ENCODE assay signal across 9 cellular contexts in genomic region chr16:84277244-84277823, GRCh38. TPM values are rescaled to one million over a fixed set of nuclear protein-coding genes. Genes with fewer than 3 reads are reported as not detected.
DNase-seq lines count a peak whose midpoint lies in the region; ATAC-seq, FAIRE-seq and TF ChIP-seq lines count a peak whose summit lies in the region.
"Had no signal": no experiment of that assay in that cellular context is flagged by ENCODE, and none has a peak within 500 bp of the region (broad histone marks: within the 10 kb centered on the region; RNA-seq: fewer than 3 reads in every experiment).

No MANE protein-coding gene starts in this region.

- H3K9me3 Mint-ChIP-seq in nephron progenitor cell: no peaks in the 10 kb centered on the region
- H3K9me3 Mint-ChIP-seq: stimulated activated naive CD8-positive, alpha-beta T cell treated with anti-CD3 and anti-CD28 coated beads, Interleukin-15, Interleukin-2, amounts not matched to agents 100 ng/mL and 50 ng/mL, for 24 hours had no signal

- peaks cover 32% of the 10 kb centered on the region for H3K27me3 Mint-ChIP-seq in nephron progenitor cell (ENCODE audit: low read depth, poor library complexity)

- no peaks in the 10 kb centered on the region for H3K36me3 Mint-ChIP-seq in nephron progenitor cell (ENCODE audit: low read depth)

- H3K4me1 Mint-ChIP-seq in nephron progenitor cell: peaks cover 33% of the 10 kb centered on the region

- ATAC-seq in esophagus mucosa (peak; percentile 73), GM21390 (IDR thresholded peaks at IDR 0.05; ENCODE audit: unreplicated experiment) (no peak)
- ATAC-seq in stimulated activated naive CD8-positive, alpha-beta T cell treated with anti-CD3 and anti-CD28 coated beads, Interleukin-15, Interleukin-2, amounts not matched to agents 100 U/mL and 50 U/mL, for 24 hours: no peak

- DNase-seq in AG08396 (ENCODE audit: low spot score): peak; percentile 53
- DNase-seq in GM19239 (ENCODE audit: insufficient read length, low spot score): peak; percentile 42
- DNase-seq in NOMO-1 treated with DMSO at 0.1 percent for 48 hours (lab: John Stamatoyannopoulos, UW; ENCODE audit: unreplicated experiment): peak; percentile 45
- DNase-seq in activated T-cell treated with anti-CD3 and anti-CD28 coated beads for 1 hour (ENCODE audit: low read depth): peak; percentile 72
- DNase-seq in nephron progenitor cell: peak; percentile 84
- DNase-seq in stimulated activated naive CD8-positive, alpha-beta T cell treated with anti-CD3 and anti-CD28 coated beads, Interleukin-15, Interleukin-2, amounts not matched to agents 100 U/mL and 50 U/mL, for 24 hours: peak; percentile 84

- peak; percentile 83 for FAIRE-seq in GM19239 (lab: Jason Lieb, UNC)

- TF ChIP-seq CTCF in nephron progenitor cell (IDR thresholded peaks at IDR 0.05): peak; percentile 93

- H3K27ac Mint-ChIP-seq in nephron progenitor cell: no peak overlapping the region
- H3K27ac Mint-ChIP-seq: stimulated activated naive CD8-positive, alpha-beta T cell treated with anti-CD3 and anti-CD28 coated beads, Interleukin-15, Interleukin-2, amounts not matched to agents 100 ng/mL and 50 ng/mL, for 24 hours had no signal

- H3K4me3 Mint-ChIP-seq in nephron progenitor cell: no peak overlapping the region
- H3K4me3 Mint-ChIP-seq: stimulated activated naive CD8-positive, alpha-beta T cell treated with anti-CD3 and anti-CD28 coated beads, Interleukin-15, Interleukin-2, amounts not matched to agents 100 ng/mL and 50 ng/mL, for 24 hours had no signal

RNA-seq across cellular contexts. Expression of gene WFDC1, which starts 17.3 kb away (rescaled TPM):
- 1.1 TPM for total RNA-seq in esophagus mucosa

RNA-seq across cellular contexts. Expression of gene KCNG4, which starts 37.5 kb away (rescaled TPM):
- total RNA-seq in esophagus mucosa: not detected
